21 cellular contexts compared by ENCODE assay signal in the genomic region with DNA sequence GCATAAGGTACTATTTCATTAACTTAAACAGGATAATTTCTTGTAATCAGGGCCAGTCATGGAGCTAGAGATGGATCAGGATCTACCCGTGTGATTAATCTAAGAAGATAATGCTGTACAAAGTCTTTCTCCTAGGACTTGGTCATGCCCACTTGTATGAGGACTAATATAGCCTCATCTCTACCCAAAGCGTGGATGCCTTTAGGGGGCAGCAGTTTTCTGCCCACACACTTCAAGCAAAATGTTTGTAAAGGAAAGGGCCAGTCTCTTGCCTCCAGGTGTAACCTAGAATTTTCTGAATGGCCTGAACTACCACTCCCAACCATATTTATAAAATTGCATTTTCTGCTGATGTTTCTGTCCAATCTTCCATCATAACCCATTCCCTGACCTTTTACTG.
DNase-seq lines count a peak whose midpoint lies in the region; TF ChIP-seq lines count a peak whose summit lies in the region.
"Had no signal": no experiment of that assay in that cellular context is flagged by ENCODE, and none has a peak within 500 bp of the region (broad histone marks: within the 10 kb centered on the region; RNA-seq: fewer than 3 reads in every experiment).

No MANE protein-coding gene starts in this region.

- TF ChIP-seq POLR2A in NB4 (IDR thresholded peaks at IDR 0.05; ENCODE audit: extremely low read depth, insufficient read length): no peak

- H3K9me3 ChIP-seq in WERI-Rb-1 (ENCODE audit: severe bottlenecking): no peaks in the 10 kb centered on the region
- H3K9me3 ChIP-seq: esophagus squamous epithelium, heart left ventricle, SJSA1 had no signal

- no peaks in the 10 kb centered on the region for H3K27me3 ChIP-seq in WERI-Rb-1 (ENCODE audit: insufficient read depth, low read depth, severe bottlenecking)
- H3K27me3 ChIP-seq: esophagus squamous epithelium, heart left ventricle, SJSA1 had no signal

- DNase-seq in ELR (ENCODE audit: low read depth) (peak; percentile 18), NB4 (ENCODE audit: low read depth) (peak; percentile 9), chondrocyte (ENCODE audit: low spot score) (no peak), lung microvascular endothelial cell (ENCODE audit: low read depth in 2 of 2) (peak; percentile 7 to 31), NCI-H2171 (lab: John Stamatoyannopoulos, UW) (no peak), NCI-H748 treated with DMSO at 0.1 percent for 48 hours (lab: John Stamatoyannopoulos, UW) (no peak), WERI-Rb-1 (no peak), GM19240 (ENCODE audit: insufficient read length, low spot score) (no peak)
- DNase-seq: activated CD4-positive, alpha-beta T cell treated with anti-CD3 and anti-CD28 coated beads for 36 hours; COR-L47; esophagus squamous epithelium; heart left ventricle; naive thymus-derived CD8-positive, alpha-beta T cell; NCI-H187 treated with DMSO at 0.1 percent for 48 hours; NCI-H510A; posterior cingulate gyrus; stimulated activated CD8-positive, alpha-beta memory T cell treated with anti-CD3 and anti-CD28 coated beads, Interleukin-4, amount 100 ng/mL, for 48 hours had no signal

- no peaks in the 10 kb centered on the region for H3K27me3 Mint-ChIP-seq in chondrocyte (ENCODE audit: low read depth)
- H3K27me3 Mint-ChIP-seq: activated CD4-positive, alpha-beta T cell treated with anti-CD3 and anti-CD28 coated beads for 36 hours; activated T-helper 17 cell treated with anti-CD3 and anti-CD28 coated beads, Interleukin-2, amount 50 U/mL, for 72 hours had no signal

- H3K36me3 ChIP-seq in WERI-Rb-1: no peaks in the 10 kb centered on the region
- H3K36me3 ChIP-seq: esophagus squamous epithelium, heart left ventricle, SJSA1 had no signal

- no peak overlapping the region for H3K4me3 Mint-ChIP-seq in chondrocyte (ENCODE audit: unreplicated experiment)
- H3K4me3 Mint-ChIP-seq: activated CD4-positive, alpha-beta T cell treated with anti-CD3 and anti-CD28 coated beads for 36 hours; activated T-helper 17 cell treated with anti-CD3 and anti-CD28 coated beads, Interleukin-2, amount 50 U/mL, for 72 hours; IgD-negative memory B cell; naive thymus-derived CD8-positive, alpha-beta T cell had no signal

- H3K4me3 ChIP-seq in NB4 (ENCODE audit: low read depth, low read length) (no peak overlapping the region), WERI-Rb-1 (ENCODE audit: low read depth, low read length) (no peak overlapping the region)
- H3K4me3 ChIP-seq: esophagus squamous epithelium, heart left ventricle, SJSA1, smooth muscle cell had no signal

- peak; percentile 26 for TF ChIP-seq CTCF in NB4 (IDR thresholded peaks at IDR 0.05; ENCODE audit: low read depth, low read length)
- TF ChIP-seq CTCF in chondrocyte (IDR thresholded peaks at IDR 0.05): peak; percentile 14
- TF ChIP-seq CTCF in WERI-Rb-1 (IDR thresholded peaks at IDR 0.05; ENCODE audit: low read depth, low read length): no peak

- H3K27ac ChIP-seq in WERI-Rb-1: no peak overlapping the region
- H3K27ac ChIP-seq: esophagus squamous epithelium, heart left ventricle, SJSA1 had no signal

- peaks cover 1% of the 10 kb centered on the region for H3K36me3 Mint-ChIP-seq in chondrocyte (ENCODE audit: low read depth)
- H3K36me3 Mint-ChIP-seq: IgD-negative memory B cell; naive thymus-derived CD8-positive, alpha-beta T cell had no signal

- peaks cover 30% of the 10 kb centered on the region for H3K4me1 Mint-ChIP-seq in chondrocyte (ENCODE audit: low read depth)
- H3K4me1 Mint-ChIP-seq: activated CD4-positive, alpha-beta T cell treated with anti-CD3 and anti-CD28 coated beads for 36 hours; activated T-helper 17 cell treated with anti-CD3 and anti-CD28 coated beads, Interleukin-2, amount 50 U/mL, for 72 hours; naive thymus-derived CD8-positive, alpha-beta T cell had no signal

- no peak overlapping the region for H3K27ac Mint-ChIP-seq in chondrocyte (ENCODE audit: unreplicated experiment)
- H3K27ac Mint-ChIP-seq: activated CD4-positive, alpha-beta T cell treated with anti-CD3 and anti-CD28 coated beads for 36 hours; activated T-helper 17 cell treated with anti-CD3 and anti-CD28 coated beads, Interleukin-2, amount 50 U/mL, for 72 hours; IgD-negative memory B cell; naive thymus-derived CD8-positive, alpha-beta T cell had no signal

- no peaks in the 10 kb centered on the region for H3K9me3 Mint-ChIP-seq in chondrocyte (ENCODE audit: low read depth)

Comparison
In these comparisons a context has a peak if more than half of its experiments do, and no peak if none do; other contexts are left out.
1. DNase-seq: peak in ELR (single experiment), NB4 (single experiment) and lung microvascular endothelial cell (2 of 2); none in chondrocyte (single experiment), NCI-H2171 (single experiment), NCI-H748 treated with DMSO at 0.1 percent for 48 hours (single experiment), WERI-Rb-1 (single experiment) and GM19240 (single experiment).